In genomic region chr1:245301921-245302320, GRCh38 we compare ENCODE assay signal across 21 cellular contexts.
"Had no signal": no experiment of that assay in that cellular context is flagged by ENCODE, and none has a peak within 500 bp of the region (broad histone marks: within the 10 kb centered on the region; RNA-seq: fewer than 3 reads in every experiment).

No MANE protein-coding gene starts in this region.

- H3K4me3 Mint-ChIP-seq: activated naive CD4-positive, alpha-beta T cell treated with anti-CD3 and anti-CD28 coated beads, Interleukin-2, amount 10 ng/mL, durations not matched to agents 7 days and 5 days; activated T-cell treated with anti-CD3 and anti-CD28 coated beads, Interleukin-2, amount 50 U/mL, for 72 hours; brain; naive thymus-derived CD8-positive, alpha-beta T cell; stimulated activated naive B cell treated with anti-CD40 and anti-IgM and Interleukin-4, amounts not matched to agents 10 μg/mL and 1 μg/mL and 100 μg/mL, for 72 hours; WTC11 had no signal

- H3K27me3 Mint-ChIP-seq: progenitor cell of endocrine pancreas; stimulated activated naive B cell treated with anti-CD40 and anti-IgM and Interleukin-4, amounts not matched to agents 10 μg/mL and 1 μg/mL and 100 μg/mL, for 72 hours had no signal

- H3K27ac ChIP-seq: dorsolateral prefrontal cortex, lower lobe of right lung, testis, uterus had no signal

- H3K9me3 Mint-ChIP-seq: activated T-cell treated with anti-CD3 and anti-CD28 coated beads, Interleukin-2, amount 50 U/mL, for 72 hours; naive thymus-derived CD8-positive, alpha-beta T cell had no signal

- H3K36me3 Mint-ChIP-seq: activated naive CD4-positive, alpha-beta T cell treated with anti-CD3 and anti-CD28 coated beads, Interleukin-2, amount 10 ng/mL, durations not matched to agents 7 days and 5 days; naive thymus-derived CD8-positive, alpha-beta T cell; stimulated activated naive B cell treated with anti-CD40 and anti-IgM and Interleukin-4, amounts not matched to agents 10 μg/mL and 1 μg/mL and 100 μg/mL, for 72 hours; WTC11 had no signal

- H3K27ac Mint-ChIP-seq: activated naive CD4-positive, alpha-beta T cell treated with anti-CD3 and anti-CD28 coated beads, Interleukin-2, amount 10 ng/mL, durations not matched to agents 7 days and 5 days; activated T-cell treated with anti-CD3 and anti-CD28 coated beads, Interleukin-2, amount 50 U/mL, for 72 hours; naive thymus-derived CD8-positive, alpha-beta T cell; progenitor cell of endocrine pancreas; stimulated activated naive B cell treated with anti-CD40 and anti-IgM and Interleukin-4, amounts not matched to agents 10 μg/mL and 1 μg/mL and 100 μg/mL, for 72 hours; WTC11 had no signal

- H3K9me3 ChIP-seq: esophagus squamous epithelium, lower lobe of right lung, testis, uterus had no signal

- H3K4me1 Mint-ChIP-seq: activated naive CD4-positive, alpha-beta T cell treated with anti-CD3 and anti-CD28 coated beads, Interleukin-2, amount 10 ng/mL, durations not matched to agents 7 days and 5 days; stimulated activated naive B cell treated with anti-CD40 and anti-IgM and Interleukin-4, amounts not matched to agents 10 μg/mL and 1 μg/mL and 100 μg/mL, for 72 hours; WTC11 had no signal

- DNase-seq: activated CD4-positive, alpha-beta T cell treated with anti-CD3 and anti-CD28 coated beads, Interleukin-2, amount 50 U/mL, for 48 hours; activated effector memory CD4-positive, alpha-beta T cell treated with Interleukin-2 at 50 U/mL for 16 hours; activated naive CD4-positive, alpha-beta T cell treated with anti-CD3 and anti-CD28 coated beads, Interleukin-2, amount 10 ng/mL, durations not matched to agents 7 days and 5 days; activated T-cell treated with anti-CD3 and anti-CD28 coated beads, Interleukin-2, amount 50 U/mL, for 72 hours; central memory CD4-positive, alpha-beta T cell; esophagus squamous epithelium; kidney; lower lobe of right lung; stimulated activated CD4-positive, alpha-beta T cell treated with anti-CD3 and anti-CD28 coated beads, Interleukin-2, amount 100 ng/mL, for 48 hours; stimulated activated CD8-positive, alpha-beta memory T cell treated with anti-CD3 and anti-CD28 coated beads, Interleukin-4, amount 100 ng/mL, for 48 hours; stimulated activated naive B cell treated with anti-CD40 and anti-IgM and Interleukin-4, amounts not matched to agents 10 μg/mL and 1 μg/mL and 100 μg/mL, for 72 hours; T-helper 1 cell; testis; trophoblast cell; uterus had no signal

- H3K4me1 ChIP-seq: testis had no signal

- H3K36me3 ChIP-seq: esophagus squamous epithelium, heart right ventricle, lower lobe of right lung, uterus had no signal

- H3K4me3 ChIP-seq: dorsolateral prefrontal cortex, lower lobe of right lung, testis, uterus had no signal

- H3K27me3 ChIP-seq: esophagus squamous epithelium, testis, uterus had no signal
